24 cellular contexts compared by ENCODE assay signal in genomic region chr7:91320679-91321078, GRCh38. TPM values are rescaled to one million over a fixed set of nuclear protein-coding genes. Genes with fewer than 3 reads are reported as not detected.
A peak's percentile ranks its signal among the peaks of the same experiment; 100 is the strongest.
DNase-seq lines count a peak whose midpoint lies in the region; ATAC-seq, FAIRE-seq and TF ChIP-seq lines count a peak whose summit lies in the region.
"Had no signal": no experiment of that assay in that cellular context is flagged by ENCODE, and none has a peak within 500 bp of the region (broad histone marks: within the 10 kb centered on the region; RNA-seq: fewer than 3 reads in every experiment).

No MANE protein-coding gene starts in this region.

- no peaks in the 10 kb centered on the region for H3F3A ChIP-seq in GM23338 (replicated peaks; ENCODE audit: low read depth)
- no peaks in the 10 kb centered on the region for H3F3A ChIP-seq in neural progenitor cell (ENCODE audit: low read depth)

- H3K27ac Mint-ChIP-seq in GM23338 (no peak overlapping the region), neural progenitor cell (no peak overlapping the region), HFFc6 (no peak overlapping the region)
- H3K27ac Mint-ChIP-seq: CD14-positive monocyte; CD4-positive, alpha-beta T cell; CD8-positive, alpha-beta memory T cell; H9 had no signal

- TF ChIP-seq CTCF in GM23338 (conservative IDR thresholded peaks at IDR 0.05; ENCODE audit: low read depth in 2 of 2): no peak
- no peak for TF ChIP-seq CTCF in K562 (IDR thresholded peaks at IDR 0.05 in 2 of 3, conservative IDR thresholded peaks at IDR 0.05 in 1 of 3; ENCODE audit: insufficient read depth in 2 of 3, low read depth in 1 of 3, low read length in 3 of 3)
- TF ChIP-seq CTCF in neural progenitor cell (IDR thresholded peaks at IDR 0.05): no peak
- TF ChIP-seq CTCF in HFFc6 (IDR thresholded peaks at IDR 0.05): no peak

- H3K79me2 ChIP-seq in GM23338 (replicated peaks; ENCODE audit: insufficient read depth) (no peaks in the 10 kb centered on the region), K562 (ENCODE audit: control insufficient read depth, insufficient read depth, low read length) (no peaks in the 10 kb centered on the region), neural progenitor cell (ENCODE audit: low read depth) (no peaks in the 10 kb centered on the region)

- BruUV-seq in K562 (replicated peaks; lab: Mats Ljungman, UMichigan): no TSS peak

- no peaks in the 10 kb centered on the region for H3K9me1 ChIP-seq in K562 (ENCODE audit: control insufficient read depth, insufficient read depth, low read length)

- no peaks in the 10 kb centered on the region for H3K9me3 ChIP-seq in K562 (replicated peaks; ENCODE audit: control insufficient read depth, insufficient read depth, low read depth, low read length)
- H3K9me3 ChIP-seq in neural progenitor cell (ENCODE audit: low read depth): no peaks in the 10 kb centered on the region
- H3K9me3 ChIP-seq: A549; BE2C; BLaER1 treated with 17β-estradiol and CSF1 and Interleukin-3, amounts not matched to agents 10 nM and 100 nM had no signal

- TF ChIP-seq RAD21 in K562 (CRISPR knock-in tag; conservative IDR thresholded peaks at IDR 0.05 in 1 of 2, IDR thresholded peaks at IDR 0.05 in 1 of 2): no peak

- H3K9ac ChIP-seq in K562 (ENCODE audit: insufficient read depth in 1 of 2, low read depth in 2 of 2, low read length in 2 of 2) (no peak overlapping the region), neural progenitor cell (no peak overlapping the region)
- H3K9ac ChIP-seq: BLaER1 treated with 17β-estradiol and CSF1 and Interleukin-3, amounts not matched to agents 10 nM and 100 nM; GM23248 had no signal

- no peak overlapping the region for H2AFZ ChIP-seq in GM23338
- peak overlapping the region; percentile 61 for H2AFZ ChIP-seq in K562 (ENCODE audit: low read depth, low read length)
- peak overlapping the region; percentile 34 for H2AFZ ChIP-seq in neural progenitor cell (replicated peaks)
- H2AFZ ChIP-seq: GM23248 had no signal

- no peak overlapping the region for H3K4me3 Mint-ChIP-seq in GM23338
- H3K4me3 Mint-ChIP-seq in neural progenitor cell: no peak overlapping the region
- no peak overlapping the region for H3K4me3 Mint-ChIP-seq in HFFc6
- H3K4me3 Mint-ChIP-seq: CD14-positive monocyte; CD4-positive, alpha-beta T cell; CD8-positive, alpha-beta memory T cell; H9 had no signal

- H3K9me3 Mint-ChIP-seq in GM23338: no peaks in the 10 kb centered on the region
- no peaks in the 10 kb centered on the region for H3K9me3 Mint-ChIP-seq in neural progenitor cell
- H3K9me3 Mint-ChIP-seq in HFFc6: no peaks in the 10 kb centered on the region
- H3K9me3 Mint-ChIP-seq: CD4-positive, alpha-beta T cell; H9 had no signal

- H3K27ac ChIP-seq in GM23338 (ENCODE audit: low read depth) (no peak overlapping the region), K562 (ENCODE audit: extremely low read depth, low read depth, low read length) (no peak overlapping the region), neural progenitor cell (no peak overlapping the region)
- H3K27ac ChIP-seq: A549; BLaER1 treated with 17β-estradiol and CSF1 and Interleukin-3, amounts not matched to agents 10 nM and 100 nM; GM23248 had no signal

- no peaks in the 10 kb centered on the region for H3K4me1 ChIP-seq in GM23338 (ENCODE audit: insufficient read depth)
- H3K4me1 ChIP-seq in K562 (replicated peaks in 1 of 2; ENCODE audit: control insufficient read depth in 2 of 2, insufficient read depth in 2 of 2, low read length in 2 of 2): no peaks in the 10 kb centered on the region
- H3K4me1 ChIP-seq in neural progenitor cell: peaks cover 4% of the 10 kb centered on the region
- H3K4me1 ChIP-seq: A549, BE2C had no signal

- no peaks in the 10 kb centered on the region for H3K36me3 ChIP-seq in GM23338 (ENCODE audit: insufficient read depth)
- H3K36me3 ChIP-seq in K562 (ENCODE audit: control insufficient read depth, insufficient read depth, low read length): no peaks in the 10 kb centered on the region
- no peaks in the 10 kb centered on the region for H3K36me3 ChIP-seq in neural progenitor cell
- H3K36me3 ChIP-seq: BE2C; BLaER1 treated with 17β-estradiol and CSF1 and Interleukin-3, amounts not matched to agents 10 nM and 100 nM had no signal

- DNase-seq in GM23338 (ENCODE audit: low spot score) (no peak), K562 (ENCODE audit: extremely low read depth in 1 of 4, low spot score in 3 of 4) (no peak), neural progenitor cell (ENCODE audit: low spot score) (no peak), NCI-H446 treated with DMSO at 0.1 percent for 48 hours (lab: John Stamatoyannopoulos, UW) (no peak), pons (ENCODE audit: low spot score) (no peak), HFFc6 (no peak), SIG-M5 (lab: John Stamatoyannopoulos, UW) (no peak)
- DNase-seq: 8988T; ACHN; AML-193; BE2C; CD4-positive, alpha-beta T cell; CD8-positive, alpha-beta memory T cell; DMS53; DMS79 treated with DMSO at 0.1 percent for 48 hours; GM23248; H9 had no signal

- H3K9me2 ChIP-seq in GM23338 (ENCODE audit: insufficient read depth): no peaks in the 10 kb centered on the region

- H3K4me3 ChIP-seq in GM23338: no peak overlapping the region
- no peak overlapping the region for H3K4me3 ChIP-seq in K562
- H3K4me3 ChIP-seq in neural progenitor cell: no peak overlapping the region
- H3K4me3 ChIP-seq: A549; BLaER1 treated with 17β-estradiol and CSF1 and Interleukin-3, amounts not matched to agents 10 nM and 100 nM; GM23248 had no signal

- ATAC-seq in GM23338: peak; percentile 45; the same call in 2 of the 3 replicates
- ATAC-seq in K562: peak; percentile 40; the same call in 2 of the 3 replicates
- ATAC-seq: A549, HCT116 had no signal

- H3K36me3 Mint-ChIP-seq in GM23338 (ENCODE audit: low read depth) (no peaks in the 10 kb centered on the region), neural progenitor cell (no peaks in the 10 kb centered on the region), HFFc6 (ENCODE audit: low read depth) (no peaks in the 10 kb centered on the region)
- H3K36me3 Mint-ChIP-seq: CD14-positive monocyte; CD8-positive, alpha-beta memory T cell had no signal

- H3K27me3 ChIP-seq in GM23338 (ENCODE audit: insufficient read depth) (no peaks in the 10 kb centered on the region), K562 (ENCODE audit: control insufficient read depth in 2 of 2, insufficient read depth in 2 of 2, low read length in 2 of 2) (no peaks in the 10 kb centered on the region), neural progenitor cell (no peaks in the 10 kb centered on the region)
- H3K27me3 ChIP-seq: BE2C; BLaER1 treated with 17β-estradiol and CSF1 and Interleukin-3, amounts not matched to agents 10 nM and 100 nM had no signal

- 26% methylated on average over 2 of the region's 2 CpGs for WGBS in K562 (ENCODE audit: insufficient coverage, low coverage, missing lambda C conversion rate)

- H3K4me2 ChIP-seq in GM23338: no peak overlapping the region
- no peak overlapping the region for H3K4me2 ChIP-seq in K562 (ENCODE audit: insufficient read depth, low read length)
- H3K4me2 ChIP-seq in neural progenitor cell: no peak overlapping the region
- H3K4me2 ChIP-seq: A549; BLaER1 treated with 17β-estradiol and CSF1 and Interleukin-3, amounts not matched to agents 10 nM and 100 nM had no signal

- H3K27me3 Mint-ChIP-seq in GM23338 (ENCODE audit: insufficient read depth, low read depth, poor library complexity) (no peaks in the 10 kb centered on the region), neural progenitor cell (ENCODE audit: insufficient read depth, low read depth) (peaks cover 3% of the 10 kb centered on the region), HFFc6 (ENCODE audit: insufficient read depth) (peaks cover 14% of the 10 kb centered on the region; the same call in 1 of the 2 replicates)
- H3K27me3 Mint-ChIP-seq: CD8-positive, alpha-beta memory T cell had no signal

- CTCF ChIA-PET in K562 (lab: Yijun Ruan, JAX; ENCODE audit: low intra/inter-chr PET ratio): no interaction called here

- H3K4me1 Mint-ChIP-seq in GM23338 (peaks cover 11% of the 10 kb centered on the region), neural progenitor cell (peaks cover 9% of the 10 kb centered on the region), HFFc6 (ENCODE audit: low read depth) (no peaks in the 10 kb centered on the region)
- H3K4me1 Mint-ChIP-seq: CD8-positive, alpha-beta memory T cell had no signal

- intact Hi-C loops in K562 (cut with micrococcal nuclease): no loop called here

- TF ChIP-seq POLR2A in K562 (conservative IDR thresholded peaks at IDR 0.05): no peak

- no peaks in the 10 kb centered on the region for H4K20me1 ChIP-seq in GM23338 (replicated peaks; ENCODE audit: insufficient read depth)
- no peaks in the 10 kb centered on the region for H4K20me1 ChIP-seq in K562 (replicated peaks; ENCODE audit: control insufficient read depth, insufficient read depth, low read length)
- H4K20me1 ChIP-seq in neural progenitor cell (ENCODE audit: low read depth): no peaks in the 10 kb centered on the region
- H4K20me1 ChIP-seq: BLaER1 treated with 17β-estradiol and CSF1 and Interleukin-3, amounts not matched to agents 10 nM and 100 nM had no signal

- in situ Hi-C loops in K562 (cut with MboI): no loop called here

- FAIRE-seq in K562 (lab: Jason Lieb, UNC): peak; percentile 40
- FAIRE-seq: A549, G401.6, GM12892, GM19239 had no signal

- TF ChIP-seq EP300 in K562 (IDR thresholded peaks at IDR 0.05; ENCODE audit: low read length): no peak

- POLR2A ChIA-PET in K562 (lab: Yijun Ruan, JAX): no interaction called here

RNA-seq across cellular contexts. Expression of gene FZD1, which starts 56.4 kb away (rescaled TPM):
- total RNA-seq in GM23338 (2014; rRNA removed; shearing (Covaris generic)): 1.4 TPM in 2 replicates
- polyA plus RNA-seq in GM23338 (2016; fragmentation: Nextera tagmentation; extraction: Ambion mirVana) (0.34 and 0.42 TPM in 2 replicates), K562 (2011; rRNA removed) (0.60 and 1.0 TPM in 2 replicates), K562 (2014; fragmentation: Illumina TruSeq; extraction: Trizol) (1.7 and 2.1 TPM in 2 replicates), K562 (2014; fragmentation: Nextera tagmentation; extraction: Ambion mirVana) (under 1 TPM; 0.25 to 0.27 TPM), K562 (2014; rRNA removed) (2.7 and 3.0 TPM in 2 replicates)
- 2.7 and 4.4 TPM in 2 replicates for total RNA-seq in K562 (2011; cell fraction: chromatin; rRNA removed; ENCODE audit: low replicate concordance)
- 7.2 and 7.8 TPM in 2 replicates for total RNA-seq in K562 (2011; cell fraction: nucleolus; rRNA removed)
- total RNA-seq in K562 (2011; cell fraction: nucleoplasm; rRNA removed): 4.8 and 5.5 TPM in 2 replicates
- total RNA-seq in K562 (2014; rRNA removed) (3.7 and 4.4 TPM in 2 replicates), K562 (2014; rRNA removed; fragmentation: Illumina TruSeq; extraction: Trizol) (1.8 and 1.9 TPM in 2 replicates), K562 (2015; rRNA removed; fragmentation: Illumina TruSeq; extraction: Trizol) (2.4 and 2.5 TPM in 2 replicates), K562 (2021) (4.9 and 5.1 TPM in 2 replicates), neural progenitor cell (ENCODE audit: low replicate concordance) (5.1 and 10.9 TPM in 2 replicates)
- 0.75 and 2.3 TPM in 2 replicates for polyA plus RNA-seq in K562 (2011; cell fraction: cytosol; rRNA removed)
- polyA plus RNA-seq in K562 (2011; cell fraction: nucleus; rRNA removed): 0.86 and 1.7 TPM in 2 replicates
- polyA plus RNA-seq in K562 (2012): 2.5 and 2.8 TPM in 2 replicates
- 0.93 and 1.8 TPM in 2 replicates for polyA minus RNA-seq in K562 (2011; rRNA and poly(A)+ RNA removed)
- 2.3 and 2.6 TPM in 2 replicates for polyA minus RNA-seq in K562 (2011; cell fraction: cytosol; rRNA and poly(A)+ RNA removed)
- 3.0 and 3.4 TPM in 2 replicates for polyA minus RNA-seq in K562 (2011; cell fraction: nucleus; rRNA and poly(A)+ RNA removed)
- 10 to 100 TPM in 3 of 6 experiments, 1 to 10 TPM in 3; 9.0 to 11.1 (median 9.9) TPM for total RNA-seq in HFFc6 (2021; fragmentation: NEBNext Ultra II Directional; extraction: Animal tissue kit (Norgen Biotek cat#: 25700))
- polyA plus RNA-seq: CD8-positive, alpha-beta memory T cell had no signal
